Comparison of ENCODE assay signal across 9 cellular contexts in the genomic region with DNA sequence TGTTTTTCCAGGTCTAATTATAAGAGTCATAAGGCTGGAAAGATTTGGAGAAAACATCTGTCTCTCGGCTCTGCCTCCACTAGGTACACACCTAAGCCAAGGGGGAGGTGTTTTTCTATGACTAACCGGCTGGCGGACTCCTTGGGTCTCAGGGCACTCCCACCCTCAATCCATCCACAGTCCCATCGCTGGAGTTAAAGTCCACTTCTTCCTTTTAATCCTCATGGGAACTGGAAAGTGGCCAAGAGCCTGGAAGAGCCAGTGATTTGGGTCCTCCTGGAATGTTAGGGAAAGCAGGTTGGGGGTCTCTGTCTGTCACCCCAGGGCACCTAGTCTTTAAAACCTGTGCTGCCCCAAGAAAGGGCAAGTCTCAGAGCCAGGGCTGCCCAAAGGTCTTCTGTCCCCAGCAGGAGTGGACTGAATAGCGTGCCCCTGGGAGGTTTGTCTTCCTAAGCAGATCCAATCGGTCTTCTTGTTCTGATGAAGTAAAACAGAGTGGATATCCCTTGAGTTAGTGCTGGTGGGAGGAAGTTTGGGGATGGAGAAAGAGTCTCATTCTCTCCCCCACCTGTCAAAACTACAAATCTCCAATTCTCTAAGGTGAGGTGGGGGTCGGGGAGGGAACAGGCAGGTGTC.
DNase-seq lines count a peak whose midpoint lies in the region; ATAC-seq and TF ChIP-seq lines count a peak whose summit lies in the region.
"Had no signal": no experiment of that assay in that cellular context is flagged by ENCODE, and none has a peak within 500 bp of the region (broad histone marks: within the 10 kb centered on the region; RNA-seq: fewer than 3 reads in every experiment).

No MANE protein-coding gene starts in this region.

- ATAC-seq in left lung (no peak), HG03457 (IDR thresholded peaks at IDR 0.05; ENCODE audit: unreplicated experiment) (no peak), HG02981 (IDR thresholded peaks at IDR 0.05; ENCODE audit: unreplicated experiment) (no peak)
- ATAC-seq: WTC11 had no signal

- no peak overlapping the region for H3K4me3 ChIP-seq in brain microvascular endothelial cell (ENCODE audit: low read depth, low read length)
- no peak overlapping the region for H3K4me3 ChIP-seq in left lung
- H3K4me3 ChIP-seq in stomach, result no peak overlapping the region

- no peaks in the 10 kb centered on the region for H3K36me3 ChIP-seq in brain microvascular endothelial cell (replicated peaks)
- H3K36me3 ChIP-seq in left lung, result no peaks in the 10 kb centered on the region
- H3K36me3 ChIP-seq in stomach, result no peaks in the 10 kb centered on the region

- in situ Hi-C loops in brain microvascular endothelial cell (cut with HindIII; ENCODE audit: low pct_ligation_motif_present, low sequenced_read_pairs), result no loop called here

- H3K27me3 ChIP-seq in brain microvascular endothelial cell (replicated peaks) (no peaks in the 10 kb centered on the region), left lung (no peaks in the 10 kb centered on the region), stomach (no peaks in the 10 kb centered on the region)

- peaks cover 42 to 63% of the 10 kb centered on the region in 2 donors for H3K4me1 ChIP-seq in left lung
- H3K4me1 ChIP-seq in stomach, result peaks cover 55 to 70% (median 59%) of the 10 kb centered on the region in 4 donors

- no peak for TF ChIP-seq POLR2A in stomach (IDR thresholded peaks at IDR 0.05)

- no peak for TF ChIP-seq EP300 in stomach (IDR thresholded peaks at IDR 0.05)

- peak; percentile 42 for DNase-seq in HT-29 (ENCODE audit: low spot score)
- no peak for DNase-seq in brain microvascular endothelial cell
- no peak for DNase-seq in left lung
- no peak for DNase-seq in stomach
- DNase-seq in NCI-H1105 (lab: John Stamatoyannopoulos, UW), result no peak
- DNase-seq in DMS53 (lab: John Stamatoyannopoulos, UW), result no peak

- no peaks in the 10 kb centered on the region for H3K9me3 ChIP-seq in left lung
- no peaks in the 10 kb centered on the region for H3K9me3 ChIP-seq in stomach

- H3K27ac ChIP-seq in brain microvascular endothelial cell, result peak overlapping the region; percentile 83
- H3K27ac ChIP-seq in left lung, result peak overlapping the region; percentile 30 to 90
- H3K27ac ChIP-seq in stomach, result peak overlapping the region; percentile 9 to 91 (median 84)

- TF ChIP-seq CTCF in brain microvascular endothelial cell (IDR thresholded peaks at IDR 0.05; ENCODE audit: low read depth, low read length, missing control alignments) (no peak), left lung (IDR thresholded peaks at IDR 0.05) (no peak), stomach (IDR thresholded peaks at IDR 0.05) (no peak)

- 56 to 69% (median 64%) methylated on average over 7 of the region's 7 CpGs for WGBS in stomach, 5 donors

- intact Hi-C loops in left lung (cut with DNase I) (no loop called here), stomach (cut with DNase I; ENCODE audit: low total_unique reads) (no loop called here)
